ENCODE assay signal across 27 cellular contexts in genomic region chr1:37031871-37032270, GRCh38. TPM values are rescaled to one million over a fixed set of nuclear protein-coding genes. Genes with fewer than 3 reads are reported as not detected.
DNase-seq lines count a peak whose midpoint lies in the region; ATAC-seq and TF ChIP-seq lines count a peak whose summit lies in the region.
"Had no signal": no experiment of that assay in that cellular context is flagged by ENCODE, and none has a peak within 500 bp of the region (broad histone marks: within the 10 kb centered on the region; RNA-seq: fewer than 3 reads in every experiment).

No MANE protein-coding gene starts in this region.

- no peak overlapping the region for H4K8ac ChIP-seq in neuronal stem cell (ENCODE audit: low read depth, low read length)

- no peak overlapping the region for H3K9ac ChIP-seq in endodermal cell (ENCODE audit: extremely low read depth, low read length, poor library complexity, severe bottlenecking)
- no peak overlapping the region for H3K9ac ChIP-seq in neuronal stem cell (ENCODE audit: low read depth, low read length, poor library complexity)
- H3K9ac ChIP-seq: KMS-11 had no signal

- H3K36me3 ChIP-seq in endodermal cell (ENCODE audit: control insufficient read depth, insufficient read depth, low read length) (no peaks in the 10 kb centered on the region), neuronal stem cell (replicated peaks in 1 of 2; ENCODE audit: control insufficient read depth in 2 of 2, insufficient read depth in 2 of 2, low read length in 2 of 2) (no peaks in the 10 kb centered on the region)
- H3K36me3 ChIP-seq: HAP-1 had no signal

- H3K4me1 Mint-ChIP-seq in endodermal cell (peaks cover 21% of the 10 kb centered on the region), T-helper 17 cell (peaks cover 3% of the 10 kb centered on the region)

- H3K27ac Mint-ChIP-seq in endodermal cell (no peak overlapping the region), T-helper 17 cell (no peak overlapping the region)
- H3K27ac Mint-ChIP-seq: B cell; CD4-positive, CD25-positive, alpha-beta regulatory T cell had no signal

- peaks cover 83% of the 10 kb centered on the region for H3K27me3 Mint-ChIP-seq in endodermal cell (ENCODE audit: insufficient read depth)
- peaks cover 75% of the 10 kb centered on the region for H3K27me3 Mint-ChIP-seq in T-helper 17 cell

- H3K23ac ChIP-seq in neuronal stem cell (ENCODE audit: low read depth, low read length, poor library complexity): no peak overlapping the region

- H3K4me3 Mint-ChIP-seq in endodermal cell: peak overlapping the region; percentile 61
- no peak overlapping the region for H3K4me3 Mint-ChIP-seq in T-helper 17 cell
- H3K4me3 Mint-ChIP-seq: B cell; CD4-positive, CD25-positive, alpha-beta regulatory T cell had no signal

- H3K27me3 ChIP-seq in endodermal cell (ENCODE audit: control insufficient read depth, insufficient read depth, low read length, poor library complexity, severe bottlenecking): peaks cover 69% of the 10 kb centered on the region
- H3K27me3 ChIP-seq in neuronal stem cell (ENCODE audit: control insufficient read depth in 3 of 3, insufficient read depth in 3 of 3, low read depth in 1 of 3, low read length in 3 of 3): peaks cover 26 to 82% (median 69%) of the 10 kb centered on the region in 3 experiments

- H4K91ac ChIP-seq in neuronal stem cell (ENCODE audit: low read depth, low read length, poor library complexity): no peak overlapping the region

- no peak for TF ChIP-seq CTCF in endodermal cell (conservative IDR thresholded peaks at IDR 0.05)

- no peaks in the 10 kb centered on the region for H3K9me3 Mint-ChIP-seq in endodermal cell

- peak; percentile 50 for DNase-seq in DMS79 (lab: John Stamatoyannopoulos, UW)
- no peak for DNase-seq in DMS79 treated with DMSO at 0.1 percent for 48 hours (lab: John Stamatoyannopoulos, UW)
- peak; percentile 97 for DNase-seq in NCI-H82 treated with DMSO at 0.1 percent for 48 hours (lab: John Stamatoyannopoulos, UW; ENCODE audit: unreplicated experiment)
- DNase-seq in endodermal cell: no peak
- DNase-seq in neuronal stem cell (ENCODE audit: low spot score): no peak
- no peak for DNase-seq in anterior cingulate cortex (lab: John Stamatoyannopoulos, UW)
- no peak for DNase-seq in activated CD4-positive, CD25-positive, alpha-beta regulatory T cell treated with anti-CD3 and anti-CD28 coated beads, Interleukin-2, amount 50 U/mL, for 72 hours
- no peak for DNase-seq in T-helper 17 cell
- DNase-seq: CD4-positive, CD25-positive, alpha-beta regulatory T cell; COR-L47; DMS153; EL; MV-4-11; NCI-H187; NCI-H2107; NCI-H226; NCI-H526 treated with DMSO at 0.1 percent for 48 hours; RPMI8226; SHP77 treated with DMSO at 0.1 percent for 48 hours had no signal

- peak overlapping the region; percentile 48 for H2AK5ac ChIP-seq in neuronal stem cell (ENCODE audit: low read depth, low read length)

- H2AFZ ChIP-seq in neuronal stem cell (ENCODE audit: low read length): no peak overlapping the region

- H3K9me3 ChIP-seq in endodermal cell (ENCODE audit: control insufficient read depth, low read length): no peaks in the 10 kb centered on the region
- H3K9me3 ChIP-seq in neuronal stem cell (replicated peaks in 1 of 2; ENCODE audit: control insufficient read depth in 2 of 2, insufficient read depth in 1 of 2, low read depth in 1 of 2, low read length in 2 of 2): no peaks in the 10 kb centered on the region
- H3K9me3 ChIP-seq in T-helper 17 cell (ENCODE audit: control insufficient read depth, low read length, poor library complexity, severe bottlenecking): no peaks in the 10 kb centered on the region
- H3K9me3 ChIP-seq: HAP-1 had no signal

- H3K4ac ChIP-seq in neuronal stem cell (ENCODE audit: low read length): no peak overlapping the region

- no peaks in the 10 kb centered on the region for H3K79me1 ChIP-seq in neuronal stem cell (ENCODE audit: low read depth, low read length)

- peak overlapping the region; percentile 24 for H3K18ac ChIP-seq in neuronal stem cell (ENCODE audit: low read length)

- no peak overlapping the region for H2BK120ac ChIP-seq in neuronal stem cell (ENCODE audit: low read depth, low read length)

- ATAC-seq in T-helper 17 cell: no peak
- ATAC-seq: GM12878, SK-N-SH treated with all-trans-retinoic acid at 6 μM for 48 hours had no signal

- H3K4me3 ChIP-seq in endodermal cell (ENCODE audit: low read length) (peak overlapping the region; percentile 80), neuronal stem cell (ENCODE audit: low read length in 2 of 2) (no peak overlapping the region)
- H3K4me3 ChIP-seq: GM12878, HAP-1 had no signal

- H3K14ac ChIP-seq in neuronal stem cell (ENCODE audit: low read length): no peak overlapping the region

- H3K4me2 ChIP-seq in neuronal stem cell (ENCODE audit: insufficient read depth, low read length, poor library complexity, severe bottlenecking): no peak overlapping the region
- H3K4me2 ChIP-seq: KMS-11 had no signal

- H3K27ac ChIP-seq in endodermal cell (ENCODE audit: low read depth, low read length): no peak overlapping the region
- H3K27ac ChIP-seq in neuronal stem cell (replicated peaks; ENCODE audit: low read length): no peak overlapping the region
- H3K27ac ChIP-seq: 22Rv1, KMS-11 had no signal

- H2BK12ac ChIP-seq in neuronal stem cell (ENCODE audit: low read length): no peak overlapping the region

- H3K36me3 Mint-ChIP-seq in endodermal cell (ENCODE audit: low read depth) (no peaks in the 10 kb centered on the region), T-helper 17 cell (ENCODE audit: low read depth) (peaks cover 6% of the 10 kb centered on the region)
- H3K36me3 Mint-ChIP-seq: CD4-positive, CD25-positive, alpha-beta regulatory T cell had no signal

- 72 to 100% methylated on average over 1 to 9 of the region's 9 CpGs for WGBS in endodermal cell (ENCODE audit: insufficient coverage in 1 of 2, insufficient read length in 1 of 2), 2 experiments
- WGBS in neuronal stem cell (ENCODE audit: extremely low coverage in 2 of 2, insufficient read length in 2 of 2, insufficient replicate concordance in 1 of 2), 2 donors: no CpG with 5 or more reads among the region's 9 CpGs

- H2BK5ac ChIP-seq in neuronal stem cell (ENCODE audit: low read length): no peak overlapping the region

- H2BK15ac ChIP-seq in neuronal stem cell (ENCODE audit: low read length): peak overlapping the region; percentile 3

- H3K4me1 ChIP-seq in endodermal cell (ENCODE audit: control insufficient read depth, insufficient read depth, low read length) (peaks cover 12% of the 10 kb centered on the region), neuronal stem cell (ENCODE audit: control insufficient read depth in 2 of 2, insufficient read depth in 1 of 2, low read depth in 1 of 2, low read length in 2 of 2) (peaks cover 0 to 50% of the 10 kb centered on the region in 2 donors)
- H3K4me1 ChIP-seq: HAP-1 had no signal

RNA-seq across cellular contexts. Expression of gene GRIK3, which starts 2.4 kb away (rescaled TPM):
- total RNA-seq in endodermal cell: 10 to 100 TPM; 13.4 to 32.4 TPM
- 6.4 TPM for polyA plus RNA-seq in endodermal cell (2013, experiment 1 of 2)
- 6.6 TPM for polyA plus RNA-seq in endodermal cell (2013, experiment 2 of 2)
- 1.2 TPM for polyA plus RNA-seq in neuronal stem cell (2013, experiment 1 of 2)
- polyA plus RNA-seq in neuronal stem cell (2013, experiment 2 of 2): 1.1 TPM
- not detected for total RNA-seq in T-helper 17 cell
- total RNA-seq: CD4-positive, CD25-positive, alpha-beta regulatory T cell; GM12878; HT-29 had no signal
- polyA plus RNA-seq: AG04450; CD4-positive, CD25-positive, alpha-beta regulatory T cell; GM12878 had no signal

Comparison
In these comparisons a context has a peak if more than half of its experiments do, and no peak if none do; other contexts are left out.
1. DNase-seq: peak in DMS79 (single experiment) and NCI-H82 treated with DMSO at 0.1 percent for 48 hours (single experiment); none in DMS79 treated with DMSO at 0.1 percent for 48 hours (single experiment), endodermal cell (single experiment), neuronal stem cell (single experiment), anterior cingulate cortex (0 of 58), activated CD4-positive, CD25-positive, alpha-beta regulatory T cell treated with anti-CD3 and anti-CD28 coated beads, Interleukin-2, amount 50 U/mL, for 72 hours (single experiment) and T-helper 17 cell (0 of 3).
2. RNA of gene GRIK3, which starts 2.4 kb away (total RNA-seq): 13.4 to 32.4 TPM in endodermal cell; not detected in T-helper 17 cell; every median in the first group is over 10 times any median in the second.